ENCODE assay signal across 1 cellular context in the genomic region with DNA sequence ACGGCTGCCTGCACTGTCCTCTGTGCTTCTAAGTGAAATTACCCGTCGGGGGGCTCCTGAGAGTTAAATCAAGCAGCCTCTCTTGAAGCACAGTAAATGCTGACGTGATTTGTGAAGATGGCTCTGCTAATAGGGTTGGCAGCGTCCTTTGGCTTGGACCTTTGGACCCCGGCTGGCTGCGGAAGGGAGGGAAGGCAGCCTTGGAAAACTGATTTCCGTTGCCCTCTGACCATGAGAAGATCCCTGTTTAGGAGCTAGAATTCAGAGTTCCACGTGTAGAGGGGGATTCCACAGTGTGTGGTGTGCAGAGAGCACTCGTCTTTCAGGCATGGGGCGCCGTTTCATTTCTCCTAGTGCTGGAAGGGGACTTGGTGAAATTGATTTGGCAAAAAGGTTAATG.
TF ChIP-seq lines count a peak whose summit lies in the region.

No MANE protein-coding gene starts in this region.

TF ChIP-seq in HepG2, 621 proteins besides CTCF, POLR2A, EP300 and RAD21 (continued from another document and continues in another):
- TF ChIP-seq, protein P1, sequence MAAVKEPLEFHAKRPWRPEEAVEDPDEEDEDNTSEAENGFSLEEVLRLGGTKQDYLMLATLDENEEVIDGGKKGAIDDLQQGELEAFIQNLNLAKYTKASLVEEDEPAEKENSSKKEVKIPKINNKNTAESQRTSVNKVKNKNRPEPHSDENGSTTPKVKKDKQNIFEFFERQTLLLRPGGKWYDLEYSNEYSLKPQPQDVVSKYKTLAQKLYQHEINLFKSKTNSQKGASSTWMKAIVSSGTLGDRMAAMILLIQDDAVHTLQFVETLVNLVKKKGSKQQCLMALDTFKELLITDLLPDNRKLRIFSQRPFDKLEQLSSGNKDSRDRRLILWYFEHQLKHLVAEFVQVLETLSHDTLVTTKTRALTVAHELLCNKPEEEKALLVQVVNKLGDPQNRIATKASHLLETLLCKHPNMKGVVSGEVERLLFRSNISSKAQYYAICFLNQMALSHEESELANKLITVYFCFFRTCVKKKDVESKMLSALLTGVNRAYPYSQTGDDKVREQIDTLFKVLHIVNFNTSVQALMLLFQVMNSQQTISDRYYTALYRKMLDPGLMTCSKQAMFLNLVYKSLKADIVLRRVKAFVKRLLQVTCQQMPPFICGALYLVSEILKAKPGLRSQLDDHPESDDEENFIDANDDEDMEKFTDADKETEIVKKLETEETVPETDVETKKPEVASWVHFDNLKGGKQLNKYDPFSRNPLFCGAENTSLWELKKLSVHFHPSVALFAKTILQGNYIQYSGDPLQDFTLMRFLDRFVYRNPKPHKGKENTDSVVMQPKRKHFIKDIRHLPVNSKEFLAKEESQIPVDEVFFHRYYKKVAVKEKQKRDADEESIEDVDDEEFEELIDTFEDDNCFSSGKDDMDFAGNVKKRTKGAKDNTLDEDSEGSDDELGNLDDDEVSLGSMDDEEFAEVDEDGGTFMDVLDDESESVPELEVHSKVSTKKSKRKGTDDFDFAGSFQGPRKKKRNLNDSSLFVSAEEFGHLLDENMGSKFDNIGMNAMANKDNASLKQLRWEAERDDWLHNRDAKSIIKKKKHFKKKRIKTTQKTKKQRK (IDR thresholded peaks at IDR 0.05; ENCODE audit: low read length) = no peak
- peak; percentile 39; the same call in 1 of the 2 replicates for TF ChIP-seq SALL1 (CRISPR knock-in tag; IDR thresholded peaks at IDR 0.05)
- TF ChIP-seq, protein P2, sequence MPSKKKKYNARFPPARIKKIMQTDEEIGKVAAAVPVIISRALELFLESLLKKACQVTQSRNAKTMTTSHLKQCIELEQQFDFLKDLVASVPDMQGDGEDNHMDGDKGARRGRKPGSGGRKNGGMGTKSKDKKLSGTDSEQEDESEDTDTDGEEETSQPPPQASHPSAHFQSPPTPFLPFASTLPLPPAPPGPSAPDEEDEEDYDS (CRISPR knock-in tag; IDR thresholded peaks at IDR 0.05) = no peak
- TF ChIP-seq, protein P3, sequence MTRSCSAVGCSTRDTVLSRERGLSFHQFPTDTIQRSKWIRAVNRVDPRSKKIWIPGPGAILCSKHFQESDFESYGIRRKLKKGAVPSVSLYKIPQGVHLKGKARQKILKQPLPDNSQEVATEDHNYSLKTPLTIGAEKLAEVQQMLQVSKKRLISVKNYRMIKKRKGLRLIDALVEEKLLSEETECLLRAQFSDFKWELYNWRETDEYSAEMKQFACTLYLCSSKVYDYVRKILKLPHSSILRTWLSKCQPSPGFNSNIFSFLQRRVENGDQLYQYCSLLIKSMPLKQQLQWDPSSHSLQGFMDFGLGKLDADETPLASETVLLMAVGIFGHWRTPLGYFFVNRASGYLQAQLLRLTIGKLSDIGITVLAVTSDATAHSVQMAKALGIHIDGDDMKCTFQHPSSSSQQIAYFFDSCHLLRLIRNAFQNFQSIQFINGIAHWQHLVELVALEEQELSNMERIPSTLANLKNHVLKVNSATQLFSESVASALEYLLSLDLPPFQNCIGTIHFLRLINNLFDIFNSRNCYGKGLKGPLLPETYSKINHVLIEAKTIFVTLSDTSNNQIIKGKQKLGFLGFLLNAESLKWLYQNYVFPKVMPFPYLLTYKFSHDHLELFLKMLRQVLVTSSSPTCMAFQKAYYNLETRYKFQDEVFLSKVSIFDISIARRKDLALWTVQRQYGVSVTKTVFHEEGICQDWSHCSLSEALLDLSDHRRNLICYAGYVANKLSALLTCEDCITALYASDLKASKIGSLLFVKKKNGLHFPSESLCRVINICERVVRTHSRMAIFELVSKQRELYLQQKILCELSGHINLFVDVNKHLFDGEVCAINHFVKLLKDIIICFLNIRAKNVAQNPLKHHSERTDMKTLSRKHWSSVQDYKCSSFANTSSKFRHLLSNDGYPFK (CRISPR knock-in tag; IDR thresholded peaks at IDR 0.05; ENCODE audit: borderline replicate concordance) = no peak
- TF ChIP-seq FOSL2 (CRISPR knock-in tag; IDR thresholded peaks at IDR 0.05) = no peak
- TF ChIP-seq, protein P4, sequence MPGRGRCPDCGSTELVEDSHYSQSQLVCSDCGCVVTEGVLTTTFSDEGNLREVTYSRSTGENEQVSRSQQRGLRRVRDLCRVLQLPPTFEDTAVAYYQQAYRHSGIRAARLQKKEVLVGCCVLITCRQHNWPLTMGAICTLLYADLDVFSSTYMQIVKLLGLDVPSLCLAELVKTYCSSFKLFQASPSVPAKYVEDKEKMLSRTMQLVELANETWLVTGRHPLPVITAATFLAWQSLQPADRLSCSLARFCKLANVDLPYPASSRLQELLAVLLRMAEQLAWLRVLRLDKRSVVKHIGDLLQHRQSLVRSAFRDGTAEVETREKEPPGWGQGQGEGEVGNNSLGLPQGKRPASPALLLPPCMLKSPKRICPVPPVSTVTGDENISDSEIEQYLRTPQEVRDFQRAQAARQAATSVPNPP (CRISPR knock-in tag; IDR thresholded peaks at IDR 0.05) = no peak
- TF ChIP-seq FOXJ3 (CRISPR knock-in tag; IDR thresholded peaks at IDR 0.05; ENCODE audit: borderline replicate concordance) = no peak
- TF ChIP-seq, protein P5, sequence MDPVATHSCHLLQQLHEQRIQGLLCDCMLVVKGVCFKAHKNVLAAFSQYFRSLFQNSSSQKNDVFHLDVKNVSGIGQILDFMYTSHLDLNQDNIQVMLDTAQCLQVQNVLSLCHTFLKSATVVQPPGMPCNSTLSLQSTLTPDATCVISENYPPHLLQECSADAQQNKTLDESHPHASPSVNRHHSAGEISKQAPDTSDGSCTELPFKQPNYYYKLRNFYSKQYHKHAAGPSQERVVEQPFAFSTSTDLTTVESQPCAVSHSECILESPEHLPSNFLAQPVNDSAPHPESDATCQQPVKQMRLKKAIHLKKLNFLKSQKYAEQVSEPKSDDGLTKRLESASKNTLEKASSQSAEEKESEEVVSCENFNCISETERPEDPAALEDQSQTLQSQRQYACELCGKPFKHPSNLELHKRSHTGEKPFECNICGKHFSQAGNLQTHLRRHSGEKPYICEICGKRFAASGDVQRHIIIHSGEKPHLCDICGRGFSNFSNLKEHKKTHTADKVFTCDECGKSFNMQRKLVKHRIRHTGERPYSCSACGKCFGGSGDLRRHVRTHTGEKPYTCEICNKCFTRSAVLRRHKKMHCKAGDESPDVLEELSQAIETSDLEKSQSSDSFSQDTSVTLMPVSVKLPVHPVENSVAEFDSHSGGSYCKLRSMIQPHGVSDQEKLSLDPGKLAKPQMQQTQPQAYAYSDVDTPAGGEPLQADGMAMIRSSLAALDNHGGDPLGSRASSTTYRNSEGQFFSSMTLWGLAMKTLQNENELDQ (CRISPR knock-in tag; IDR thresholded peaks at IDR 0.05; ENCODE audit: borderline replicate concordance) = no peak
- TF ChIP-seq TEAD2 (CRISPR knock-in tag; IDR thresholded peaks at IDR 0.05) = no peak
- TF ChIP-seq ZNF382 (CRISPR knock-in tag; IDR thresholded peaks at IDR 0.05; ENCODE audit: borderline replicate concordance) = no peak
- TF ChIP-seq, protein P6, sequence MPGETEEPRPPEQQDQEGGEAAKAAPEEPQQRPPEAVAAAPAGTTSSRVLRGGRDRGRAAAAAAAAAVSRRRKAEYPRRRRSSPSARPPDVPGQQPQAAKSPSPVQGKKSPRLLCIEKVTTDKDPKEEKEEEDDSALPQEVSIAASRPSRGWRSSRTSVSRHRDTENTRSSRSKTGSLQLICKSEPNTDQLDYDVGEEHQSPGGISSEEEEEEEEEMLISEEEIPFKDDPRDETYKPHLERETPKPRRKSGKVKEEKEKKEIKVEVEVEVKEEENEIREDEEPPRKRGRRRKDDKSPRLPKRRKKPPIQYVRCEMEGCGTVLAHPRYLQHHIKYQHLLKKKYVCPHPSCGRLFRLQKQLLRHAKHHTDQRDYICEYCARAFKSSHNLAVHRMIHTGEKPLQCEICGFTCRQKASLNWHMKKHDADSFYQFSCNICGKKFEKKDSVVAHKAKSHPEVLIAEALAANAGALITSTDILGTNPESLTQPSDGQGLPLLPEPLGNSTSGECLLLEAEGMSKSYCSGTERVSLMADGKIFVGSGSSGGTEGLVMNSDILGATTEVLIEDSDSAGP (CRISPR knock-in tag; IDR thresholded peaks at IDR 0.05; ENCODE audit: borderline replicate concordance) = peak; percentile 37; the same call in 1 of the 2 replicates
- TF ChIP-seq, protein P7, sequence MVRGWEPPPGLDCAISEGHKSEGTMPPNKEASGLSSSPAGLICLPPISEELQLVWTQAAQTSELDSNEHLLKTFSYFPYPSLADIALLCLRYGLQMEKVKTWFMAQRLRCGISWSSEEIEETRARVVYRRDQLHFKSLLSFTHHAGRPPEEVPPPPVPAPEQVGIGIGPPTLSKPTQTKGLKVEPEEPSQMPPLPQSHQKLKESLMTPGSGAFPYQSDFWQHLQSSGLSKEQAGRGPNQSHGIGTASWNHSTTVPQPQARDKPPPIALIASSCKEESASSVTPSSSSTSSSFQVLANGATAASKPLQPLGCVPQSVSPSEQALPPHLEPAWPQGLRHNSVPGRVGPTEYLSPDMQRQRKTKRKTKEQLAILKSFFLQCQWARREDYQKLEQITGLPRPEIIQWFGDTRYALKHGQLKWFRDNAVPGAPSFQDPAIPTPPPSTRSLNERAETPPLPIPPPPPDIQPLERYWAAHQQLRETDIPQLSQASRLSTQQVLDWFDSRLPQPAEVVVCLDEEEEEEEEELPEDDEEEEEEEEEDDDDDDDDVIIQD (CRISPR knock-in tag; IDR thresholded peaks at IDR 0.05; ENCODE audit: low read depth) = peak; percentile 21; the same call in 1 of the 2 replicates
- no peak for TF ChIP-seq MATR3 (CRISPR knock-in tag; IDR thresholded peaks at IDR 0.05)
- 0 out of 2 replicates have a peak, but pooled peaks have one; percentile 18 for TF ChIP-seq ZBTB7B (CRISPR knock-in tag; IDR thresholded peaks at IDR 0.05)
- TF ChIP-seq, protein P8, sequence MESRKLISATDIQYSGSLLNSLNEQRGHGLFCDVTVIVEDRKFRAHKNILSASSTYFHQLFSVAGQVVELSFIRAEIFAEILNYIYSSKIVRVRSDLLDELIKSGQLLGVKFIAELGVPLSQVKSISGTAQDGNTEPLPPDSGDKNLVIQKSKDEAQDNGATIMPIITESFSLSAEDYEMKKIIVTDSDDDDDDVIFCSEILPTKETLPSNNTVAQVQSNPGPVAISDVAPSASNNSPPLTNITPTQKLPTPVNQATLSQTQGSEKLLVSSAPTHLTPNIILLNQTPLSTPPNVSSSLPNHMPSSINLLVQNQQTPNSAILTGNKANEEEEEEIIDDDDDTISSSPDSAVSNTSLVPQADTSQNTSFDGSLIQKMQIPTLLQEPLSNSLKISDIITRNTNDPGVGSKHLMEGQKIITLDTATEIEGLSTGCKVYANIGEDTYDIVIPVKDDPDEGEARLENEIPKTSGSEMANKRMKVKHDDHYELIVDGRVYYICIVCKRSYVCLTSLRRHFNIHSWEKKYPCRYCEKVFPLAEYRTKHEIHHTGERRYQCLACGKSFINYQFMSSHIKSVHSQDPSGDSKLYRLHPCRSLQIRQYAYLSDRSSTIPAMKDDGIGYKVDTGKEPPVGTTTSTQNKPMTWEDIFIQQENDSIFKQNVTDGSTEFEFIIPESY (CRISPR knock-in tag; IDR thresholded peaks at IDR 0.05) = 0 out of 2 replicates have a peak, but pooled peaks have one; percentile 26
- TF ChIP-seq ZMYM4 (CRISPR knock-in tag; IDR thresholded peaks at IDR 0.05) = peak; percentile 71; the same call in 1 of the 2 replicates
- peak; percentile 56; the same call in 1 of the 2 replicates for TF ChIP-seq MIXL1 (CRISPR knock-in tag; IDR thresholded peaks at IDR 0.05)
- no peak for TF ChIP-seq TCF12 (IDR thresholded peaks at IDR 0.05)
- TF ChIP-seq TCF12 (CRISPR knock-in tag; IDR thresholded peaks at IDR 0.05) = no peak
- no peak for TF ChIP-seq PLRG1 (conservative IDR thresholded peaks at IDR 0.05)
- no peak for TF ChIP-seq ZNF746 (CRISPR knock-in tag; IDR thresholded peaks at IDR 0.05)
- TF ChIP-seq ZNF256 (CRISPR knock-in tag; conservative IDR thresholded peaks at IDR 0.05) = no peak
- TF ChIP-seq, protein P9, sequence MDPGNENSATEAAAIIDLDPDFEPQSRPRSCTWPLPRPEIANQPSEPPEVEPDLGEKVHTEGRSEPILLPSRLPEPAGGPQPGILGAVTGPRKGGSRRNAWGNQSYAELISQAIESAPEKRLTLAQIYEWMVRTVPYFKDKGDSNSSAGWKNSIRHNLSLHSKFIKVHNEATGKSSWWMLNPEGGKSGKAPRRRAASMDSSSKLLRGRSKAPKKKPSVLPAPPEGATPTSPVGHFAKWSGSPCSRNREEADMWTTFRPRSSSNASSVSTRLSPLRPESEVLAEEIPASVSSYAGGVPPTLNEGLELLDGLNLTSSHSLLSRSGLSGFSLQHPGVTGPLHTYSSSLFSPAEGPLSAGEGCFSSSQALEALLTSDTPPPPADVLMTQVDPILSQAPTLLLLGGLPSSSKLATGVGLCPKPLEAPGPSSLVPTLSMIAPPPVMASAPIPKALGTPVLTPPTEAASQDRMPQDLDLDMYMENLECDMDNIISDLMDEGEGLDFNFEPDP (CRISPR knock-in tag; conservative IDR thresholded peaks at IDR 0.05) = no peak
- peak; percentile 39; the same call in 1 of the 2 replicates for TF ChIP-seq ZMYM3 (CRISPR knock-in tag; IDR thresholded peaks at IDR 0.05)
- peak; percentile 15; the same call in 1 of the 2 replicates for TF ChIP-seq ETV5 (CRISPR knock-in tag; IDR thresholded peaks at IDR 0.05; ENCODE audit: borderline replicate concordance)
- TF ChIP-seq NFKBIZ (CRISPR knock-in tag; IDR thresholded peaks at IDR 0.05) = no peak
- TF ChIP-seq, protein P10, sequence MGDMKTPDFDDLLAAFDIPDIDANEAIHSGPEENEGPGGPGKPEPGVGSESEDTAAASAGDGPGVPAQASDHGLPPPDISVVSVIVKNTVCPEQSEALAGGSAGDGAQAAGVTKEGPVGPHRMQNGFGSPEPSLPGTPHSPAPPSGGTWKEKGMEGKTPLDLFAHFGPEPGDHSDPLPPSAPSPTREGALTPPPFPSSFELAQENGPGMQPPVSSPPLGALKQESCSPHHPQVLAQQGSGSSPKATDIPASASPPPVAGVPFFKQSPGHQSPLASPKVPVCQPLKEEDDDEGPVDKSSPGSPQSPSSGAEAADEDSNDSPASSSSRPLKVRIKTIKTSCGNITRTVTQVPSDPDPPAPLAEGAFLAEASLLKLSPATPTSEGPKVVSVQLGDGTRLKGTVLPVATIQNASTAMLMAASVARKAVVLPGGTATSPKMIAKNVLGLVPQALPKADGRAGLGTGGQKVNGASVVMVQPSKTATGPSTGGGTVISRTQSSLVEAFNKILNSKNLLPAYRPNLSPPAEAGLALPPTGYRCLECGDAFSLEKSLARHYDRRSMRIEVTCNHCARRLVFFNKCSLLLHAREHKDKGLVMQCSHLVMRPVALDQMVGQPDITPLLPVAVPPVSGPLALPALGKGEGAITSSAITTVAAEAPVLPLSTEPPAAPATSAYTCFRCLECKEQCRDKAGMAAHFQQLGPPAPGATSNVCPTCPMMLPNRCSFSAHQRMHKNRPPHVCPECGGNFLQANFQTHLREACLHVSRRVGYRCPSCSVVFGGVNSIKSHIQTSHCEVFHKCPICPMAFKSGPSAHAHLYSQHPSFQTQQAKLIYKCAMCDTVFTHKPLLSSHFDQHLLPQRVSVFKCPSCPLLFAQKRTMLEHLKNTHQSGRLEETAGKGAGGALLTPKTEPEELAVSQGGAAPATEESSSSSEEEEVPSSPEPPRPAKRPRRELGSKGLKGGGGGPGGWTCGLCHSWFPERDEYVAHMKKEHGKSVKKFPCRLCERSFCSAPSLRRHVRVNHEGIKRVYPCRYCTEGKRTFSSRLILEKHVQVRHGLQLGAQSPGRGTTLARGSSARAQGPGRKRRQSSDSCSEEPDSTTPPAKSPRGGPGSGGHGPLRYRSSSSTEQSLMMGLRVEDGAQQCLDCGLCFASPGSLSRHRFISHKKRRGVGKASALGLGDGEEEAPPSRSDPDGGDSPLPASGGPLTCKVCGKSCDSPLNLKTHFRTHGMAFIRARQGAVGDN (CRISPR knock-in tag; IDR thresholded peaks at IDR 0.05) = peak; percentile 35; the same call in 1 of the 2 replicates
- TF ChIP-seq, protein P11, sequence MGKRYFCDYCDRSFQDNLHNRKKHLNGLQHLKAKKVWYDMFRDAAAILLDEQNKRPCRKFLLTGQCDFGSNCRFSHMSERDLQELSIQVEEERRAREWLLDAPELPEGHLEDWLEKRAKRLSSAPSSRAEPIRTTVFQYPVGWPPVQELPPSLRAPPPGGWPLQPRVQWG (CRISPR knock-in tag; IDR thresholded peaks at IDR 0.05; ENCODE audit: borderline replicate concordance, low read depth) = no peak
- TF ChIP-seq, protein P12, sequence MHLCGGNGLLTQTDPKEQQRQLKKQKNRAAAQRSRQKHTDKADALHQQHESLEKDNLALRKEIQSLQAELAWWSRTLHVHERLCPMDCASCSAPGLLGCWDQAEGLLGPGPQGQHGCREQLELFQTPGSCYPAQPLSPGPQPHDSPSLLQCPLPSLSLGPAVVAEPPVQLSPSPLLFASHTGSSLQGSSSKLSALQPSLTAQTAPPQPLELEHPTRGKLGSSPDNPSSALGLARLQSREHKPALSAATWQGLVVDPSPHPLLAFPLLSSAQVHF (CRISPR knock-in tag; IDR thresholded peaks at IDR 0.05) = no peak
